In genomic region chr14:76551116-76551515, GRCh38 we compare ENCODE assay signal across 33 cellular contexts.
"Had no signal": no experiment of that assay in that cellular context is flagged by ENCODE, and none has a peak within 500 bp of the region (broad histone marks: within the 10 kb centered on the region; RNA-seq: fewer than 3 reads in every experiment).

No MANE protein-coding gene starts in this region.

- H3K27me3 Mint-ChIP-seq: brain had no signal

- H3K4me1 ChIP-seq: ascending aorta, heart left ventricle, parathyroid adenoma, right atrium auricular region, transverse colon had no signal

- H3K27ac Mint-ChIP-seq: activated naive CD4-positive, alpha-beta T cell treated with anti-CD3 and anti-CD28 coated beads for 36 hours; activated naive CD8-positive, alpha-beta T cell treated with anti-CD3 and anti-CD28 coated beads, Interleukin-2, amount 10 ng/mL, durations not matched to agents 7 days and 5 days; activated T-helper 1 cell treated with anti-CD3 and anti-CD28 coated beads, Interleukin-12 subunit alpha, Interleukin-12 subunit beta, Interleukin-2, Interleukin-4 antibody, amounts not matched to agents 30 ng/mL and 10 ng/mL and 1 ng/mL, durations not matched to agents 14 hours and 24 hours and 36 hours; brain; immature natural killer cell; memory B cell; stimulated activated memory B cell treated with anti-CD40 and anti-IgM and Interleukin-4, amounts not matched to agents 10 μg/mL and 1 μg/mL and 100 μg/mL, for 72 hours had no signal

- H3K27ac ChIP-seq: ascending aorta, coronary artery, dorsolateral prefrontal cortex, heart left ventricle, parathyroid adenoma, right atrium auricular region, transverse colon, VCaP had no signal

- H3K27me3 ChIP-seq: ascending aorta, heart left ventricle, right atrium auricular region, transverse colon had no signal

- H3K4me1 Mint-ChIP-seq: activated naive CD8-positive, alpha-beta T cell treated with anti-CD3 and anti-CD28 coated beads, Interleukin-2, amount 10 ng/mL, durations not matched to agents 7 days and 5 days; immature natural killer cell; memory B cell; naive thymus-derived CD8-positive, alpha-beta T cell; stimulated activated memory B cell treated with anti-CD40 and anti-IgM and Interleukin-4, amounts not matched to agents 10 μg/mL and 1 μg/mL and 100 μg/mL, for 72 hours had no signal

- H3K4me2 ChIP-seq: smooth muscle cell had no signal

- H3K9me3 ChIP-seq: ascending aorta, heart left ventricle, right atrium auricular region, transverse colon had no signal

- H3K4me3 Mint-ChIP-seq: activated naive CD4-positive, alpha-beta T cell treated with anti-CD3 and anti-CD28 coated beads for 36 hours; activated naive CD8-positive, alpha-beta T cell treated with anti-CD3 and anti-CD28 coated beads, Interleukin-2, amount 10 ng/mL, durations not matched to agents 7 days and 5 days; activated T-helper 1 cell treated with anti-CD3 and anti-CD28 coated beads, Interleukin-12 subunit alpha, Interleukin-12 subunit beta, Interleukin-2, Interleukin-4 antibody, amounts not matched to agents 30 ng/mL and 10 ng/mL and 1 ng/mL, durations not matched to agents 14 hours and 24 hours and 36 hours; brain; immature natural killer cell; memory B cell; naive thymus-derived CD8-positive, alpha-beta T cell; neural crest cell; stimulated activated memory B cell treated with anti-CD40 and anti-IgM and Interleukin-4, amounts not matched to agents 10 μg/mL and 1 μg/mL and 100 μg/mL, for 72 hours had no signal

- H3K9me3 Mint-ChIP-seq: activated naive CD4-positive, alpha-beta T cell treated with anti-CD3 and anti-CD28 coated beads for 36 hours; activated naive CD8-positive, alpha-beta T cell treated with anti-CD3 and anti-CD28 coated beads, Interleukin-2, amount 10 ng/mL, durations not matched to agents 7 days and 5 days; activated T-helper 1 cell treated with anti-CD3 and anti-CD28 coated beads, Interleukin-12 subunit alpha, Interleukin-12 subunit beta, Interleukin-2, Interleukin-4 antibody, amounts not matched to agents 30 ng/mL and 10 ng/mL and 1 ng/mL, durations not matched to agents 14 hours and 24 hours and 36 hours; memory B cell; naive thymus-derived CD8-positive, alpha-beta T cell; neural crest cell; stimulated activated memory B cell treated with anti-CD40 and anti-IgM and Interleukin-4, amounts not matched to agents 10 μg/mL and 1 μg/mL and 100 μg/mL, for 72 hours had no signal

- H3K9ac ChIP-seq: parathyroid adenoma had no signal

- H3K36me3 ChIP-seq: ascending aorta, heart left ventricle, right atrium auricular region, transverse colon had no signal

- DNase-seq: activated CD4-positive, alpha-beta T cell treated with anti-CD3 and anti-CD28 coated beads for 48 hours; activated CD4-positive, alpha-beta T cell treated with anti-CD3 and anti-CD28 coated beads, Interleukin-2, amount 50 U/mL, for 48 hours; activated CD8-positive, alpha-beta memory T cell treated with anti-CD3 and anti-CD28 coated beads for 24 hours; activated CD8-positive, alpha-beta memory T cell treated with anti-CD3 and anti-CD28 coated beads, Interleukin-2, amount 50 U/mL, for 4 hours; activated effector memory CD4-positive, alpha-beta T cell treated with anti-CD3 and anti-CD28 coated beads, Interleukin-2, amount 50 U/mL, for 16 hours; activated naive CD4-positive, alpha-beta T cell treated with anti-CD3 and anti-CD28 coated beads for 36 hours; activated naive CD8-positive, alpha-beta T cell treated with anti-CD3 and anti-CD28 coated beads, Interleukin-2, amount 10 ng/mL, durations not matched to agents 7 days and 5 days; activated T-cell treated with anti-CD3 and anti-CD28 coated beads, Interleukin-2, amount 50 U/mL, for 1 hour; dorsolateral prefrontal cortex; effector memory CD4-positive, alpha-beta T cell; foreskin fibroblast; heart left ventricle; hypothalamus; immature natural killer cell; naive thymus-derived CD8-positive, alpha-beta T cell; occipital lobe; stimulated activated CD4-positive, alpha-beta T cell treated with anti-CD3 and anti-CD28 coated beads, Interleukin-1b, Interleukin-23, amount 100 ng/mL, for 48 hours; stimulated activated CD4-positive, alpha-beta T cell treated with anti-CD3 and anti-CD28 coated beads, Interleukin-4, amount 100 ng/mL, for 4 hours; stimulated activated CD8-positive, alpha-beta memory T cell treated with anti-CD3 and anti-CD28 coated beads, Interleukin-4, amount 100 ng/mL, for 48 hours; T-helper 9 cell; transverse colon had no signal

- ATAC-seq: activated CD4-positive, CD25-positive, alpha-beta regulatory T cell treated with anti-CD3 and anti-CD28 coated beads, Interleukin-2, amount 50 U/mL, for 24 hours; heart left ventricle; naive thymus-derived CD8-positive, alpha-beta T cell had no signal

- H3K36me3 Mint-ChIP-seq: activated naive CD8-positive, alpha-beta T cell treated with anti-CD3 and anti-CD28 coated beads, Interleukin-2, amount 10 ng/mL, durations not matched to agents 7 days and 5 days; brain; immature natural killer cell; memory B cell; naive thymus-derived CD8-positive, alpha-beta T cell; stimulated activated memory B cell treated with anti-CD40 and anti-IgM and Interleukin-4, amounts not matched to agents 10 μg/mL and 1 μg/mL and 100 μg/mL, for 72 hours had no signal

- H2AFZ ChIP-seq: parathyroid adenoma had no signal

- H3K79me2 ChIP-seq: parathyroid adenoma had no signal

- H3K4me3 ChIP-seq: ascending aorta, coronary artery, dorsolateral prefrontal cortex, heart left ventricle, right atrium auricular region, smooth muscle cell, transverse colon had no signal
